35 cellular contexts compared by ENCODE assay signal in genomic region chr1:167199656-167200055, GRCh38.
"Had no signal": no experiment of that assay in that cellular context is flagged by ENCODE, and none has a peak within 500 bp of the region (broad histone marks: within the 10 kb centered on the region; RNA-seq: fewer than 3 reads in every experiment).

No MANE protein-coding gene starts in this region.

- H3K4me1 ChIP-seq: adrenal gland, body of pancreas had no signal

- DNase-seq: activated B cell treated with CpG ODN at 0.5 μM for 24 hours; activated CD4-positive, alpha-beta memory T cell treated with anti-CD3 and anti-CD28 coated beads for 36 hours; activated CD4-positive, alpha-beta T cell treated with anti-CD3 and anti-CD28 coated beads for 4 hours; activated CD4-positive, alpha-beta T cell treated with anti-CD3 and anti-CD28 coated beads, Interleukin-2, amount 10 ng/mL, durations not matched to agents 24 days and 14 days; activated CD4-positive, alpha-beta T cell treated with anti-CD3 and anti-CD28 coated beads, Interleukin-2, amount 50 U/mL, for 1 hour; activated CD4-positive, alpha-beta T cell treated with anti-CD3 and anti-CD28 coated beads, Interleukin-2, amount 50 U/mL, for 4 hours; activated CD4-positive, CD25-positive, alpha-beta regulatory T cell treated with anti-CD3 and anti-CD28 coated beads, Interleukin-2, amount 50 U/mL, for 72 hours; activated CD8-positive, alpha-beta memory T cell treated with anti-CD3 and anti-CD28 coated beads, Interleukin-2, amount 50 U/mL, for 4 hours; activated CD8-positive, alpha-beta T cell treated with anti-CD3 and anti-CD28 coated beads for 36 hours; activated effector memory CD4-positive, alpha-beta T cell treated with anti-CD3 and anti-CD28 coated beads, Interleukin-2, amount 50 U/mL, for 16 hours; activated gamma-delta T cell treated with Interleukin-2 at 50 U/mL for 16 hours; activated naive CD4-positive, alpha-beta T cell; activated naive CD4-positive, alpha-beta T cell treated with anti-CD3 and anti-CD28 coated beads for 36 hours; activated naive CD4-positive, alpha-beta T cell treated with anti-CD3 and anti-CD28 coated beads, Interleukin-2, amount 50 U/mL, for 16 hours; activated naive CD8-positive, alpha-beta T cell treated with anti-CD3 and anti-CD28 coated beads for 36 hours; activated T-cell treated with anti-CD3 and anti-CD28 coated beads for 4 hours; activated T-cell treated with anti-CD3 and anti-CD28 coated beads, Interleukin-2, amount 50 U/mL, for 1 hour; activated T-cell treated with anti-CD3 and anti-CD28 coated beads, Interleukin-2, amount 50 U/mL, for 4 hours; activated T-cell treated with anti-CD3 and anti-CD28 coated beads, Interleukin-2, amount 50 U/mL, for 72 hours; adrenal gland; amniotic stem cell; aorta; body of pancreas; caudate nucleus; cerebellar nuclear complex; T-helper 1 cell; T-helper 2 cell; T-helper 9 cell had no signal

- H3K4me1 Mint-ChIP-seq: activated B cell treated with CpG ODN at 0.5 μM for 24 hours; central memory CD8-positive, alpha-beta T cell had no signal

- H3K4me3 Mint-ChIP-seq: activated B cell treated with CpG ODN at 0.5 μM for 24 hours; activated CD4-positive, alpha-beta memory T cell treated with anti-CD3 and anti-CD28 coated beads for 36 hours; activated CD4-positive, alpha-beta T cell treated with anti-CD3 and anti-CD28 coated beads, Interleukin-2, amount 10 ng/mL, durations not matched to agents 24 days and 14 days; activated CD8-positive, alpha-beta T cell treated with anti-CD3 and anti-CD28 coated beads for 36 hours; activated naive CD4-positive, alpha-beta T cell treated with anti-CD3 and anti-CD28 coated beads for 36 hours; activated naive CD8-positive, alpha-beta T cell treated with anti-CD3 and anti-CD28 coated beads for 36 hours; activated T-cell treated with anti-CD3 and anti-CD28 coated beads, Interleukin-2, amount 50 U/mL, for 4 hours; activated T-cell treated with anti-CD3 and anti-CD28 coated beads, Interleukin-2, amount 50 U/mL, for 72 hours; activated T-helper 1 cell treated with anti-CD3 and anti-CD28 coated beads, Interleukin-12 subunit alpha, Interleukin-12 subunit beta, Interleukin-2, Interleukin-4 antibody, amounts not matched to agents 30 ng/mL and 10 ng/mL and 1 ng/mL, durations not matched to agents 14 hours and 24 hours and 36 hours; activated T-helper 17 cell treated with anti-CD3 and anti-CD28 coated beads, Interleukin-2, amount 50 U/mL, for 72 hours; central memory CD8-positive, alpha-beta T cell; T-helper 1 cell treated with Interleukin-12 subunit alpha and Interleukin-12 subunit beta and Interleukin-4 antibody, amounts not matched to agents 30 μg/mL and 1 μg/mL, for 36 hours; T-helper 2 cell treated with Interferon-gamma antibody and Interleukin-4, amounts not matched to agents 5 μg/mL and 100 μg/mL, for 36 hours had no signal

- H3K27ac ChIP-seq: adrenal gland, body of pancreas, cardiac muscle cell had no signal

- H3K4me3 ChIP-seq: adrenal gland, body of pancreas, cardiac muscle cell had no signal

- H3K9me3 Mint-ChIP-seq: activated B cell treated with CpG ODN at 0.5 μM for 24 hours; activated CD4-positive, alpha-beta T cell treated with anti-CD3 and anti-CD28 coated beads, Interleukin-2, amount 10 ng/mL, durations not matched to agents 24 days and 14 days; activated CD8-positive, alpha-beta T cell treated with anti-CD3 and anti-CD28 coated beads for 36 hours; activated naive CD4-positive, alpha-beta T cell treated with anti-CD3 and anti-CD28 coated beads, Interleukin-2, amount 50 U/mL, for 72 hours; activated naive CD8-positive, alpha-beta T cell treated with anti-CD3 and anti-CD28 coated beads for 36 hours; activated T-cell treated with anti-CD3 and anti-CD28 coated beads, Interleukin-2, amount 50 U/mL, for 4 hours; activated T-helper 1 cell treated with anti-CD3 and anti-CD28 coated beads, Interleukin-12 subunit alpha, Interleukin-12 subunit beta, Interleukin-2, Interleukin-4 antibody, amounts not matched to agents 30 ng/mL and 10 ng/mL and 1 ng/mL, durations not matched to agents 14 hours and 24 hours and 36 hours; activated T-helper 17 cell treated with anti-CD3 and anti-CD28 coated beads, Interleukin-2, amount 50 U/mL, for 72 hours; central memory CD8-positive, alpha-beta T cell; T-helper 1 cell treated with Interleukin-12 subunit alpha and Interleukin-12 subunit beta and Interleukin-4 antibody, amounts not matched to agents 30 μg/mL and 1 μg/mL, for 36 hours; T-helper 2 cell treated with Interferon-gamma antibody and Interleukin-4, amounts not matched to agents 5 μg/mL and 100 μg/mL, for 36 hours had no signal

- H3K36me3 ChIP-seq: adrenal gland, cardiac muscle cell had no signal

- H3K27ac Mint-ChIP-seq: activated B cell treated with CpG ODN at 0.5 μM for 24 hours; activated CD4-positive, alpha-beta memory T cell treated with anti-CD3 and anti-CD28 coated beads for 36 hours; activated CD4-positive, alpha-beta T cell treated with anti-CD3 and anti-CD28 coated beads, Interleukin-2, amount 10 ng/mL, durations not matched to agents 24 days and 14 days; activated CD8-positive, alpha-beta T cell treated with anti-CD3 and anti-CD28 coated beads for 36 hours; activated naive CD4-positive, alpha-beta T cell treated with anti-CD3 and anti-CD28 coated beads for 36 hours; activated naive CD4-positive, alpha-beta T cell treated with anti-CD3 and anti-CD28 coated beads, Interleukin-2, amount 50 U/mL, for 72 hours; activated naive CD8-positive, alpha-beta T cell treated with anti-CD3 and anti-CD28 coated beads for 36 hours; activated T-cell treated with anti-CD3 and anti-CD28 coated beads, Interleukin-2, amount 50 U/mL, for 72 hours; activated T-helper 1 cell treated with anti-CD3 and anti-CD28 coated beads, Interleukin-12 subunit alpha, Interleukin-12 subunit beta, Interleukin-2, Interleukin-4 antibody, amounts not matched to agents 30 ng/mL and 10 ng/mL and 1 ng/mL, durations not matched to agents 14 hours and 24 hours and 36 hours; activated T-helper 17 cell treated with anti-CD3 and anti-CD28 coated beads, Interleukin-2, amount 50 U/mL, for 72 hours; T-helper 1 cell treated with Interleukin-12 subunit alpha and Interleukin-12 subunit beta and Interleukin-4 antibody, amounts not matched to agents 30 μg/mL and 1 μg/mL, for 36 hours; T-helper 2 cell treated with Interferon-gamma antibody and Interleukin-4, amounts not matched to agents 5 μg/mL and 100 μg/mL, for 36 hours had no signal

- H3K27me3 ChIP-seq: adrenal gland, body of pancreas, cardiac muscle cell had no signal

- H3K9me3 ChIP-seq: adrenal gland, body of pancreas had no signal

- H3K36me3 Mint-ChIP-seq: activated naive CD4-positive, alpha-beta T cell treated with anti-CD3 and anti-CD28 coated beads, Interleukin-2, amount 50 U/mL, for 72 hours; activated naive CD8-positive, alpha-beta T cell treated with anti-CD3 and anti-CD28 coated beads for 36 hours had no signal

- H3K27me3 Mint-ChIP-seq: activated B cell treated with CpG ODN at 0.5 μM for 24 hours; activated CD4-positive, alpha-beta memory T cell treated with anti-CD3 and anti-CD28 coated beads for 36 hours; activated CD4-positive, alpha-beta T cell treated with anti-CD3 and anti-CD28 coated beads, Interleukin-2, amount 10 ng/mL, durations not matched to agents 24 days and 14 days; activated naive CD8-positive, alpha-beta T cell treated with anti-CD3 and anti-CD28 coated beads for 36 hours; activated T-helper 17 cell treated with anti-CD3 and anti-CD28 coated beads, Interleukin-2, amount 50 U/mL, for 72 hours; central memory CD8-positive, alpha-beta T cell had no signal
